ENCODE assay signal across 8 cellular contexts in genomic region chr14:104136472-104137296, GRCh38. TPM values are rescaled to one million over a fixed set of nuclear protein-coding genes. Genes with fewer than 3 reads are reported as not detected.
A peak's percentile ranks its signal among the peaks of the same experiment; 100 is the strongest.
DNase-seq lines count a peak whose midpoint lies in the region; ATAC-seq and TF ChIP-seq lines count a peak whose summit lies in the region.

No MANE protein-coding gene starts in this region.

- no peak for TF ChIP-seq POLR2A in HCT116 (IDR thresholded peaks at IDR 0.05; ENCODE audit: borderline replicate concordance, extremely low read depth, insufficient read depth, insufficient read length)

- H3K4me1 Mint-ChIP-seq in nephron, result peaks cover 5% of the 10 kb centered on the region

- H3K4me2 ChIP-seq in BLaER1 (peak overlapping the region; percentile 100), HCT116 (ENCODE audit: low read length) (peak overlapping the region; percentile 99)

- in situ Hi-C loops in GM13977 (cut with MboI; ENCODE audit: low pct_unique_long_range_greater_than_20kb, low sequenced_read_pairs, unreplicated experiment), result no loop called here

- no peak overlapping the region for H2AFZ ChIP-seq in HCT116 (ENCODE audit: low read depth, low read length, poor library complexity, severe bottlenecking)

- BruUV-seq in HCT116 (replicated peaks; lab: Mats Ljungman, UMichigan), result no TSS peak

- RAD21 ChIA-PET in HCT116 (lab: Charles Lee; ENCODE audit: low non-redundant PET in 1 of 2, low total read pairs in 2 of 2, uncharacterized antibody in 2 of 2, unreplicated experiment in 2 of 2), result no interaction called here

- ATAC-seq in HCT116 (no peak), HG02759 (IDR thresholded peaks at IDR 0.05; ENCODE audit: unreplicated experiment) (no peak), HG03442 (IDR thresholded peaks at IDR 0.05; ENCODE audit: unreplicated experiment) (no peak)

- DNase-seq in HCT116 (ENCODE audit: low read depth, low spot score) (no peak), GM13977 (ENCODE audit: low spot score) (no peak)
- no peak for DNase-seq in stimulated activated naive CD4-positive, alpha-beta T cell (lab: John Stamatoyannopoulos, UW)

- TF ChIP-seq CTCF in HCT116 (IDR thresholded peaks at IDR 0.05 in 2 of 3, conservative IDR thresholded peaks at IDR 0.05 in 1 of 3; ENCODE audit: borderline replicate concordance in 1 of 3, insufficient read depth in 1 of 3, low read depth in 2 of 3, low read length in 2 of 3) (no peak), nephron (IDR thresholded peaks at IDR 0.05; ENCODE audit: unreplicated experiment in 3 of 3) (no peak), GM13977 (IDR thresholded peaks at IDR 0.05; ENCODE audit: extremely low read depth, insufficient read depth, missing control alignments) (no peak)

- H3K27me3 Mint-ChIP-seq in nephron (ENCODE audit: low read depth), result peaks cover 64% of the 10 kb centered on the region

- H3K4me1 ChIP-seq in BLaER1 (peaks cover 66% of the 10 kb centered on the region), HCT116 (ENCODE audit: control insufficient read depth in 1 of 2, insufficient read depth in 2 of 2, low read length in 2 of 2) (peaks cover 10 to 29% of the 10 kb centered on the region in 2 experiments; a peak in 3 of 4 replicates), ectodermal cell (ENCODE audit: control insufficient read depth, insufficient read depth, low read length) (peaks cover 40% of the 10 kb centered on the region)

- H3K9me3 ChIP-seq in BLaER1 (no peaks in the 10 kb centered on the region), HCT116 (ENCODE audit: control insufficient read depth in 1 of 2, insufficient read depth in 1 of 2, low read depth in 1 of 2, low read length in 2 of 2) (no peaks in the 10 kb centered on the region), ectodermal cell (ENCODE audit: control insufficient read depth, low read length) (no peaks in the 10 kb centered on the region)

- H3K27ac ChIP-seq in BLaER1 (no peak overlapping the region), HCT116 (ENCODE audit: low read depth, low read length) (no peak overlapping the region; the same call in 1 of the 2 replicates), ectodermal cell (ENCODE audit: insufficient read depth, low read depth, low read length, poor library complexity, severe bottlenecking) (no peak overlapping the region)

- H3K9ac ChIP-seq in BLaER1 (peak overlapping the region; percentile 50; the same call in 1 of the 2 replicates), HCT116 (ENCODE audit: low read length) (no peak overlapping the region)

- H4K20me1 ChIP-seq in BLaER1 (peaks cover 40% of the 10 kb centered on the region), HCT116 (ENCODE audit: insufficient read depth) (no peaks in the 10 kb centered on the region)

- H3K36me3 ChIP-seq in BLaER1 (0 out of 2 replicates have a peak, but pooled peaks cover 1% of the 10 kb centered on the region), HCT116 (ENCODE audit: control insufficient read depth in 1 of 2, insufficient read depth in 2 of 2, low read length in 2 of 2) (no peaks in the 10 kb centered on the region), ectodermal cell (ENCODE audit: control insufficient read depth, insufficient read depth, low read length) (no peaks in the 10 kb centered on the region)

- H3K4me3 Mint-ChIP-seq in nephron, result peak overlapping the region; percentile 77 to 81 (median 79)

- no peak for TF ChIP-seq RAD21 in HCT116 (IDR thresholded peaks at IDR 0.05; ENCODE audit: low read depth)

- H3K36me3 Mint-ChIP-seq in nephron (ENCODE audit: low read depth), result no peaks in the 10 kb centered on the region

- no peaks in the 10 kb centered on the region for H3K9me2 ChIP-seq in HCT116 (ENCODE audit: insufficient read depth)

- POLR2A ChIA-PET in HCT116 (lab: Charles Lee), result interaction anchor here (1.0 kb wide), 1 partner anchor 529 kb away, joined by 3 read pairs; no protein-coding TSS in a partner anchor

- peaks cover 13% of the 10 kb centered on the region; the same call in 1 of the 2 replicates for H3K79me2 ChIP-seq in HCT116 (ENCODE audit: insufficient read depth, low read length)

- WGBS in ectodermal cell, 2 experiments, result 3 to 4% methylated on average over 77 of the region's 77 CpGs

- H3K27me3 ChIP-seq in BLaER1 (peaks cover 27% of the 10 kb centered on the region), HCT116 (ENCODE audit: insufficient read depth, low read length) (no peaks in the 10 kb centered on the region), ectodermal cell (ENCODE audit: control insufficient read depth, insufficient read depth, low read length, poor library complexity, severe bottlenecking) (peaks cover 78% of the 10 kb centered on the region)

- no peaks in the 10 kb centered on the region for H3K9me3 Mint-ChIP-seq in nephron

- H3K27ac Mint-ChIP-seq in nephron, result no peak overlapping the region

- CTCF ChIA-PET in HCT116 (lab: Charles Lee), result interaction anchor here (1.0 to 1.1 kb wide), 4 partner anchors 28 to 427 kb away, joined by 3 to 23 read pairs (median 4); no protein-coding TSS in a partner anchor

- H3K4me3 ChIP-seq in BLaER1 (peak overlapping the region; percentile 88), HCT116 (replicated peaks in 1 of 2; ENCODE audit: low read depth in 1 of 2, low read length in 2 of 2) (no peak overlapping the region), ectodermal cell (ENCODE audit: insufficient read depth, low read depth, low read length) (peak overlapping the region; percentile 32)

- intact Hi-C loops in HCT116 (cut with micrococcal nuclease), result loop anchor here (1.0 to 10.0 kb wide), 3 partner anchors 332 to 504 kb away; no protein-coding TSS in a partner anchor

TF ChIP-seq in HCT116, 20 proteins besides CTCF, POLR2A, EP300 and RAD21:
- TF ChIP-seq SIN3A (IDR thresholded peaks at IDR 0.05; ENCODE audit: low read depth) (no peak), CBX3 (IDR thresholded peaks at IDR 0.05; ENCODE audit: low read depth) (no peak), ATF3 (IDR thresholded peaks at IDR 0.05) (no peak), SRF (IDR thresholded peaks at IDR 0.05; ENCODE audit: low read depth) (no peak), CEBPB (IDR thresholded peaks at IDR 0.05; ENCODE audit: low read depth) (no peak), REST (IDR thresholded peaks at IDR 0.05; ENCODE audit: low read depth) (no peak), MAX (IDR thresholded peaks at IDR 0.05) (no peak), YY1 (IDR thresholded peaks at IDR 0.05; ENCODE audit: extremely low read depth, insufficient replicate concordance, low read depth, low read length) (no peak), SP1 (IDR thresholded peaks at IDR 0.05; ENCODE audit: low read depth) (no peak), EZH2 (IDR thresholded peaks at IDR 0.05) (no peak), JUND (IDR thresholded peaks at IDR 0.05) (no peak), ZNF274 (IDR thresholded peaks at IDR 0.05; ENCODE audit: low read depth, low read length) (no peak), EGR1 (IDR thresholded peaks at IDR 0.05; ENCODE audit: low read depth) (no peak), TCF7L2 (IDR thresholded peaks at IDR 0.05; ENCODE audit: borderline replicate concordance, extremely low read depth, insufficient read depth, insufficient read length) (no peak), FOSL1 (IDR thresholded peaks at IDR 0.05; ENCODE audit: low read depth) (no peak)

RNA-seq across cellular contexts. Expression of gene KIF26A, which starts 1.7 kb away (rescaled TPM):
- 10.2 TPM for total RNA-seq in HCT116 (2021; ENCODE audit: unreplicated experiment)
- 4.3 and 4.8 TPM in 2 replicates for polyA plus RNA-seq in HCT116 (2012)
- 7.4 TPM for polyA plus RNA-seq in ectodermal cell (2013, experiment 1 of 4)
- polyA plus RNA-seq in ectodermal cell (2013, experiment 2 of 4), result 9.8 TPM
- polyA plus RNA-seq in ectodermal cell (2013, experiment 3 of 4), result 8.6 TPM
- 8.3 TPM for polyA plus RNA-seq in ectodermal cell (2013, experiment 4 of 4)

RNA-seq across cellular contexts. Expression of gene ASPG, which starts 51.2 kb away (rescaled TPM):
- not detected for total RNA-seq in HCT116 (2021; ENCODE audit: unreplicated experiment)
- 0.15 and 0.17 TPM in 2 replicates for polyA plus RNA-seq in HCT116 (2012)
- polyA plus RNA-seq in ectodermal cell (2013, experiment 1 of 4), result 0.81 TPM
- polyA plus RNA-seq in ectodermal cell (2013, experiment 2 of 4), result 0.48 TPM
- 0.27 TPM for polyA plus RNA-seq in ectodermal cell (2013, experiment 3 of 4)
- polyA plus RNA-seq in ectodermal cell (2013, experiment 4 of 4), result 0.93 TPM

Comparison
In these comparisons a context has a peak if more than half of its experiments do, and no peak if none do; other contexts are left out.
1. H3K4me3 ChIP-seq: peak in BLaER1 (single experiment) and ectodermal cell (single experiment); none in HCT116 (0 of 2).